In the genomic region with DNA sequence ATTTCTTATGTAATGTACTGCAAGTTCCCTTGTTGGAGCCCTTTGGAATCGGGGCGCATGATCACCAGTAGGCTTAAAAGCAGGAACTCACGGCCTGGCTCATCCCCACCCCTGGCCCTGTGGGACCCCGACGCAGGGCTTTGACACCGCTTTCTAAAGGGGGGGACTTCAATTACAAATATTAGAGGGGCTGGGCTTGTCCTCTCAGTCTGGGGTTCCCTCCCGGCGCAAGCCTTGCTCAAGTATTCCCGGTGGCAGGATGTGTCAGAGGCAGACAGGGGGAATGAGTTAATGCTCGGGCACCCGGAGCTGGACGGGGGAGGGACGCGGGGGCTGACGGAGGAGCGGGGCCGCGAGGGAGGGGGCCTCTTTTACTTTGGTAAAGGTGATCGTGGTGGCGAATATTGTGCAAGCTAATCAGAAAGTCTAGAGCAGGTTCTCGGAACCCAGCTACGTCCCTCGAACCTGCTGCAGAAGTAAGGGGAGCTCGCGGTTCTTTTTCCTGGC, we compare ENCODE assay signal across 8 cellular contexts. TPM values are rescaled to one million over a fixed set of nuclear protein-coding genes. Genes with fewer than 3 reads are reported as not detected.
DNase-seq lines count a peak whose midpoint lies in the region; ATAC-seq, FAIRE-seq and TF ChIP-seq lines count a peak whose summit lies in the region.

No MANE protein-coding gene starts in this region.

- no peaks in the 10 kb centered on the region for H3K36me3 ChIP-seq in HUES48 (ENCODE audit: control insufficient read depth, insufficient read depth, low read length)

- ATAC-seq in left lobe of liver (peak; percentile 44), HG02938 (IDR thresholded peaks at IDR 0.05; ENCODE audit: unreplicated experiment) (no peak)

- TF ChIP-seq CTCF in cardiac fibroblast (IDR thresholded peaks at IDR 0.05; ENCODE audit: low read depth, low read length): no peak

- DNase-seq in AG08396 (ENCODE audit: low spot score) (peak; percentile 55), cardiac fibroblast (ENCODE audit: low read depth in 2 of 2) (no peak), left lobe of liver (ENCODE audit: low spot score) (no peak), GM19239 (ENCODE audit: insufficient read length, low spot score) (no peak), kidney glomerular epithelial cell (lab: John Stamatoyannopoulos, UW) (no peak)

- H3K27me3 ChIP-seq in HUES48 (ENCODE audit: control insufficient read depth, insufficient read depth, low read length): peaks cover 54% of the 10 kb centered on the region

- H3K9ac ChIP-seq in HUES48 (ENCODE audit: low read depth, low read length): no peak overlapping the region

- H3K9me3 ChIP-seq in HUES48 (ENCODE audit: control insufficient read depth, insufficient read depth, low read length): no peaks in the 10 kb centered on the region

- no peak overlapping the region for H3K27ac ChIP-seq in HUES48 (ENCODE audit: low read depth, low read length)
- H3K27ac ChIP-seq in temporal lobe (ENCODE audit: low read depth, low read length): peak overlapping the region; percentile 23

- H3K4me3 ChIP-seq in HUES48 (ENCODE audit: low read depth, low read length) (peak overlapping the region; percentile 62), cardiac fibroblast (replicated peaks in 1 of 2; ENCODE audit: low read depth in 2 of 2, low read length in 2 of 2) (peak overlapping the region; percentile 35 to 44)

- H3K4me1 ChIP-seq in HUES48 (ENCODE audit: control insufficient read depth, insufficient read depth, low read length): peaks cover 10% of the 10 kb centered on the region; the same call in 1 of the 2 replicates

- FAIRE-seq in GM19239 (lab: Jason Lieb, UNC): no peak

RNA-seq across cellular contexts. Expression of a gene that starts 1.2 kb away (rescaled TPM):
- total RNA-seq in left lobe of liver (0.48 TPM), temporal lobe (49.9 TPM)

Comparison
In these comparisons a context has a peak if more than half of its experiments do, and no peak if none do; other contexts are left out.
1. RNA of a gene that starts 1.2 kb away (total RNA-seq): 49.9 TPM in temporal lobe (single experiment); 0.48 TPM in left lobe of liver (single experiment); every median in the first group is over 10 times any median in the second.